In the genomic region with DNA sequence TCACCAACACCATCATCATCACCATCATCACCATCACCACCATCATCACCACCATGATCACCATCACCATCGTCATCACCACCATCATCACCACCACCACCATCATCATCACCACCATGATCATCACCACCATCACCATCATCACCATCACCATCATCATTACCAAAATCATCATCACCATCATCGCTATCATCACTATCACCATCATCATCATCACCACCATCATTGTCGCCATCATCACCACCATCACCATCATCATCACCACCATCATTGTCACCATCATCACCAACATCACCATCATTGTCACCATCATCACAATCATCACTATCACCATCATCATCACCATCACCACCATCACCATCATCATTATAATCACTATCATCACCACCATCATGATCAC, we compare ENCODE assay signal across 2 cellular contexts.
TF ChIP-seq lines count a peak whose summit lies in the region.

No MANE protein-coding gene starts in this region.

TF ChIP-seq in HEK293, 187 proteins besides CTCF, POLR2A, EP300 and RAD21 (continued from another document):
- TF ChIP-seq, protein P1, sequence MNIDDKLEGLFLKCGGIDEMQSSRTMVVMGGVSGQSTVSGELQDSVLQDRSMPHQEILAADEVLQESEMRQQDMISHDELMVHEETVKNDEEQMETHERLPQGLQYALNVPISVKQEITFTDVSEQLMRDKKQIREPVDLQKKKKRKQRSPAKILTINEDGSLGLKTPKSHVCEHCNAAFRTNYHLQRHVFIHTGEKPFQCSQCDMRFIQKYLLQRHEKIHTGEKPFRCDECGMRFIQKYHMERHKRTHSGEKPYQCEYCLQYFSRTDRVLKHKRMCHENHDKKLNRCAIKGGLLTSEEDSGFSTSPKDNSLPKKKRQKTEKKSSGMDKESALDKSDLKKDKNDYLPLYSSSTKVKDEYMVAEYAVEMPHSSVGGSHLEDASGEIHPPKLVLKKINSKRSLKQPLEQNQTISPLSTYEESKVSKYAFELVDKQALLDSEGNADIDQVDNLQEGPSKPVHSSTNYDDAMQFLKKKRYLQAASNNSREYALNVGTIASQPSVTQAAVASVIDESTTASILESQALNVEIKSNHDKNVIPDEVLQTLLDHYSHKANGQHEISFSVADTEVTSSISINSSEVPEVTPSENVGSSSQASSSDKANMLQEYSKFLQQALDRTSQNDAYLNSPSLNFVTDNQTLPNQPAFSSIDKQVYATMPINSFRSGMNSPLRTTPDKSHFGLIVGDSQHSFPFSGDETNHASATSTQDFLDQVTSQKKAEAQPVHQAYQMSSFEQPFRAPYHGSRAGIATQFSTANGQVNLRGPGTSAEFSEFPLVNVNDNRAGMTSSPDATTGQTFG (tag by site-specific recombination; IDR thresholded peaks at IDR 0.05; ENCODE audit: borderline replicate concordance): 0 out of 2 replicates have a peak, but pooled peaks have one; percentile 66
- TF ChIP-seq ZNF571 (tag by site-specific recombination; IDR thresholded peaks at IDR 0.05) (peak; percentile 54; the same call in 1 of the 2 replicates), ZNF530 (tag by site-specific recombination; IDR thresholded peaks at IDR 0.05; ENCODE audit: low read depth) (no peak), ZNF776 (tag by site-specific recombination; IDR thresholded peaks at IDR 0.05; ENCODE audit: borderline replicate concordance) (peak; percentile 47; the same call in 1 of the 2 replicates), ZNF133 (tag by site-specific recombination; IDR thresholded peaks at IDR 0.05) (peak; percentile 11; the same call in 1 of the 2 replicates), ZNF114 (tag by site-specific recombination; IDR thresholded peaks at IDR 0.05) (0 out of 2 replicates have a peak, but pooled peaks have one; percentile 23), ZNF658 (tag by site-specific recombination; IDR thresholded peaks at IDR 0.05) (peak; percentile 56; the same call in 1 of the 2 replicates), ZNF610 (tag by site-specific recombination; IDR thresholded peaks at IDR 0.05; ENCODE audit: borderline replicate concordance) (no peak), ZNF404 (tag by site-specific recombination; IDR thresholded peaks at IDR 0.05) (no peak), ZNF521 (tag by site-specific recombination; IDR thresholded peaks at IDR 0.05) (0 out of 2 replicates have a peak, but pooled peaks have one; percentile 78), GLI4 (tag by site-specific recombination; IDR thresholded peaks at IDR 0.05) (no peak), YY2 (tag by site-specific recombination; IDR thresholded peaks at IDR 0.05) (peak; percentile 12; the same call in 1 of the 2 replicates), ZNF621 (tag by site-specific recombination; IDR thresholded peaks at IDR 0.05) (0 out of 2 replicates have a peak, but pooled peaks have one; percentile 39)

TF ChIP-seq in GM12878, 131 proteins besides CTCF, POLR2A, EP300 and RAD21 (continued from another document):
- TF ChIP-seq, protein P2, sequence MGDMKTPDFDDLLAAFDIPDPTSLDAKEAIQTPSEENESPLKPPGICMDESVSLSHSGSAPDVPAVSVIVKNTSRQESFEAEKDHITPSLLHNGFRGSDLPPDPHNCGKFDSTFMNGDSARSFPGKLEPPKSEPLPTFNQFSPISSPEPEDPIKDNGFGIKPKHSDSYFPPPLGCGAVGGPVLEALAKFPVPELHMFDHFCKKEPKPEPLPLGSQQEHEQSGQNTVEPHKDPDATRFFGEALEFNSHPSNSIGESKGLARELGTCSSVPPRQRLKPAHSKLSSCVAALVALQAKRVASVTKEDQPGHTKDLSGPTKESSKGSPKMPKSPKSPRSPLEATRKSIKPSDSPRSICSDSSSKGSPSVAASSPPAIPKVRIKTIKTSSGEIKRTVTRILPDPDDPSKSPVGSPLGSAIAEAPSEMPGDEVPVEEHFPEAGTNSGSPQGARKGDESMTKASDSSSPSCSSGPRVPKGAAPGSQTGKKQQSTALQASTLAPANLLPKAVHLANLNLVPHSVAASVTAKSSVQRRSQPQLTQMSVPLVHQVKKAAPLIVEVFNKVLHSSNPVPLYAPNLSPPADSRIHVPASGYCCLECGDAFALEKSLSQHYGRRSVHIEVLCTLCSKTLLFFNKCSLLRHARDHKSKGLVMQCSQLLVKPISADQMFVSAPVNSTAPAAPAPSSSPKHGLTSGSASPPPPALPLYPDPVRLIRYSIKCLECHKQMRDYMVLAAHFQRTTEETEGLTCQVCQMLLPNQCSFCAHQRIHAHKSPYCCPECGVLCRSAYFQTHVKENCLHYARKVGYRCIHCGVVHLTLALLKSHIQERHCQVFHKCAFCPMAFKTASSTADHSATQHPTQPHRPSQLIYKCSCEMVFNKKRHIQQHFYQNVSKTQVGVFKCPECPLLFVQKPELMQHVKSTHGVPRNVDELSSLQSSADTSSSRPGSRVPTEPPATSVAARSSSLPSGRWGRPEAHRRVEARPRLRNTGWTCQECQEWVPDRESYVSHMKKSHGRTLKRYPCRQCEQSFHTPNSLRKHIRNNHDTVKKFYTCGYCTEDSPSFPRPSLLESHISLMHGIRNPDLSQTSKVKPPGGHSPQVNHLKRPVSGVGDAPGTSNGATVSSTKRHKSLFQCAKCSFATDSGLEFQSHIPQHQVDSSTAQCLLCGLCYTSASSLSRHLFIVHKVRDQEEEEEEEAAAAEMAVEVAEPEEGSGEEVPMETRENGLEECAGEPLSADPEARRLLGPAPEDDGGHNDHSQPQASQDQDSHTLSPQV (IDR thresholded peaks at IDR 0.05): no peak
- TF ChIP-seq RBBP5 (conservative IDR thresholded peaks at IDR 0.05) (no peak), MEF2B (IDR thresholded peaks at IDR 0.05; ENCODE audit: partially characterized antibody, poor library complexity, severe bottlenecking) (no peak), DPF2 (IDR thresholded peaks at IDR 0.05) (no peak), TCF12 (IDR thresholded peaks at IDR 0.05; ENCODE audit: low read depth, low read length) (no peak), NFIC (IDR thresholded peaks at IDR 0.05; ENCODE audit: low read depth, low read length) (no peak), MYB (IDR thresholded peaks at IDR 0.05; ENCODE audit: borderline replicate concordance, low read depth, low read length) (no peak), BMI1 (IDR thresholded peaks at IDR 0.05; ENCODE audit: borderline replicate concordance) (no peak), BHLHE40 (IDR thresholded peaks at IDR 0.05; ENCODE audit: borderline replicate concordance in 1 of 2, low read depth in 2 of 2, low read length in 1 of 2) (no peak)
- TF ChIP-seq, protein P3, sequence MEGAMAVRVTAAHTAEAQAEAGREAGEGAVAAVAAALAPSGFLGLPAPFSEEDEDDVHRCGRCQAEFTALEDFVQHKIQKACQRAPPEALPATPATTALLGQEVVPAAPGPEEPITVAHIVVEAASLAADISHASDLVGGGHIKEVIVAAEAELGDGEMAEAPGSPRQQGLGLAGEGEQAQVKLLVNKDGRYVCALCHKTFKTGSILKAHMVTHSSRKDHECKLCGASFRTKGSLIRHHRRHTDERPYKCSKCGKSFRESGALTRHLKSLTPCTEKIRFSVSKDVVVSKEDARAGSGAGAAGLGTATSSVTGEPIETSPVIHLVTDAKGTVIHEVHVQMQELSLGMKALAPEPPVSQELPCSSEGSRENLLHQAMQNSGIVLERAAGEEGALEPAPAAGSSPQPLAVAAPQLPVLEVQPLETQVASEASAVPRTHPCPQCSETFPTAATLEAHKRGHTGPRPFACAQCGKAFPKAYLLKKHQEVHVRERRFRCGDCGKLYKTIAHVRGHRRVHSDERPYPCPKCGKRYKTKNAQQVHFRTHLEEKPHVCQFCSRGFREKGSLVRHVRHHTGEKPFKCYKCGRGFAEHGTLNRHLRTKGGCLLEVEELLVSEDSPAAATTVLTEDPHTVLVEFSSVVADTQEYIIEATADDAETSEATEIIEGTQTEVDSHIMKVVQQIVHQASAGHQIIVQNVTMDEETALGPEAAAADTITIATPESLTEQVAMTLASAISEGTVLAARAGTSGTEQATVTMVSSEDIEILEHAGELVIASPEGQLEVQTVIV (IDR thresholded peaks at IDR 0.05; ENCODE audit: borderline replicate concordance, partially characterized antibody): no peak
- TF ChIP-seq, protein P4, sequence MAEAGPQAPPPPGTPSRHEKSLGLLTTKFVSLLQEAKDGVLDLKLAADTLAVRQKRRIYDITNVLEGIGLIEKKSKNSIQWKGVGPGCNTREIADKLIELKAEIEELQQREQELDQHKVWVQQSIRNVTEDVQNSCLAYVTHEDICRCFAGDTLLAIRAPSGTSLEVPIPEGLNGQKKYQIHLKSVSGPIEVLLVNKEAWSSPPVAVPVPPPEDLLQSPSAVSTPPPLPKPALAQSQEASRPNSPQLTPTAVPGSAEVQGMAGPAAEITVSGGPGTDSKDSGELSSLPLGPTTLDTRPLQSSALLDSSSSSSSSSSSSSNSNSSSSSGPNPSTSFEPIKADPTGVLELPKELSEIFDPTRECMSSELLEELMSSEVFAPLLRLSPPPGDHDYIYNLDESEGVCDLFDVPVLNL (IDR thresholded peaks at IDR 0.05; ENCODE audit: low read depth, low read length): no peak
- TF ChIP-seq, protein P5, sequence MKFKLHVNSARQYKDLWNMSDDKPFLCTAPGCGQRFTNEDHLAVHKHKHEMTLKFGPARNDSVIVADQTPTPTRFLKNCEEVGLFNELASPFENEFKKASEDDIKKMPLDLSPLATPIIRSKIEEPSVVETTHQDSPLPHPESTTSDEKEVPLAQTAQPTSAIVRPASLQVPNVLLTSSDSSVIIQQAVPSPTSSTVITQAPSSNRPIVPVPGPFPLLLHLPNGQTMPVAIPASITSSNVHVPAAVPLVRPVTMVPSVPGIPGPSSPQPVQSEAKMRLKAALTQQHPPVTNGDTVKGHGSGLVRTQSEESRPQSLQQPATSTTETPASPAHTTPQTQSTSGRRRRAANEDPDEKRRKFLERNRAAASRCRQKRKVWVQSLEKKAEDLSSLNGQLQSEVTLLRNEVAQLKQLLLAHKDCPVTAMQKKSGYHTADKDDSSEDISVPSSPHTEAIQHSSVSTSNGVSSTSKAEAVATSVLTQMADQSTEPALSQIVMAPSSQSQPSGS (IDR thresholded peaks at IDR 0.05; ENCODE audit: low read length): no peak
